39 cellular contexts compared by ENCODE assay signal in the genomic region with DNA sequence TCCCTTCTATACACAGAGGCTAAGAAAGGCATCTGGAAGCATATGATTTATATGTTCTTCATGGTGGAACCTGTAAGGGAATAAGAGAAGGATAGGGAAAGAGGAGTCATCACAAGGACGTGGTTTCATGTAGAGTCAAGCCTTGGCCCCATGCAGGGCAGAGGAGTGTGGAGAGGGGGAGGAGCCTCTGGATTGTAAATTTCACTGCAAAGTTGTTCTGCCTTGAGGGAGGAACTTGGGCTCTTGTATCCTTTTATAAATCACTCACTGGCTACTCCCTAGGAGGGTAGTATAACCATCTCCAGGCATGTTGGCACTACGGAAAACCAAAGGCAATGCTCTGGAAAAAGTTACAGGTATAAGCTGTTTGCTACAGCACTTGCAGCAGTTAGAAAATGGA.
"Had no signal": no experiment of that assay in that cellular context is flagged by ENCODE, and none has a peak within 500 bp of the region (broad histone marks: within the 10 kb centered on the region; RNA-seq: fewer than 3 reads in every experiment).

No MANE protein-coding gene starts in this region.

- H3K9me3 Mint-ChIP-seq: activated naive CD4-positive, alpha-beta T cell treated with anti-CD3 and anti-CD28 coated beads for 36 hours; activated naive CD4-positive, alpha-beta T cell treated with anti-CD3 and anti-CD28 coated beads, Interleukin-2, amount 50 U/mL, for 72 hours; activated T-cell treated with anti-CD3 and anti-CD28 coated beads, Interleukin-2, amount 50 U/mL, for 4 hours; activated T-helper 1 cell treated with anti-CD3 and anti-CD28 coated beads, Interleukin-12 subunit alpha, Interleukin-12 subunit beta, Interleukin-2, Interleukin-4 antibody, amounts not matched to agents 30 ng/mL and 10 ng/mL and 1 ng/mL, durations not matched to agents 14 hours and 24 hours and 36 hours; activated T-helper 17 cell treated with anti-CD3 and anti-CD28 coated beads, Interleukin-2, amount 50 U/mL, for 72 hours; central memory CD8-positive, alpha-beta T cell had no signal

- H3K27me3 Mint-ChIP-seq: central memory CD8-positive, alpha-beta T cell had no signal

- H3K4me1 Mint-ChIP-seq: activated CD4-positive, alpha-beta memory T cell treated with anti-CD3 and anti-CD28 coated beads, Interleukin-2, amount 10 ng/mL, durations not matched to agents 7 days and 5 days; activated CD4-positive, alpha-beta T cell treated with anti-CD3 and anti-CD28 coated beads for 36 hours; activated CD4-positive, alpha-beta T cell treated with anti-CD3 and anti-CD28 coated beads, Interleukin-2, amount 10 ng/mL, durations not matched to agents 7 days and 5 days; activated CD8-positive, alpha-beta memory T cell treated with anti-CD3 and anti-CD28 coated beads, Interleukin-2, amount 10 ng/mL, durations not matched to agents 7 days and 5 days; activated naive CD8-positive, alpha-beta T cell treated with anti-CD3 and anti-CD28 coated beads for 36 hours; activated T-helper 17 cell treated with anti-CD3 and anti-CD28 coated beads, Interleukin-2, amount 50 U/mL, for 72 hours; brain; central memory CD8-positive, alpha-beta T cell had no signal

- H3K9me3 ChIP-seq: adrenal gland had no signal

- H3K27ac Mint-ChIP-seq: activated CD4-positive, alpha-beta memory T cell treated with anti-CD3 and anti-CD28 coated beads, Interleukin-2, amount 10 ng/mL, durations not matched to agents 7 days and 5 days; activated CD4-positive, alpha-beta T cell treated with anti-CD3 and anti-CD28 coated beads for 36 hours; activated CD4-positive, alpha-beta T cell treated with anti-CD3 and anti-CD28 coated beads, Interleukin-2, amount 10 ng/mL, durations not matched to agents 7 days and 5 days; activated CD8-positive, alpha-beta memory T cell treated with anti-CD3 and anti-CD28 coated beads, Interleukin-2, amount 10 ng/mL, durations not matched to agents 7 days and 5 days; activated CD8-positive, alpha-beta T cell treated with anti-CD3 and anti-CD28 coated beads, Interleukin-2, amount 10 ng/mL, durations not matched to agents 7 days and 5 days; activated naive CD4-positive, alpha-beta T cell treated with anti-CD3 and anti-CD28 coated beads for 36 hours; activated naive CD4-positive, alpha-beta T cell treated with anti-CD3 and anti-CD28 coated beads, Interleukin-2, amount 50 U/mL, for 72 hours; activated naive CD8-positive, alpha-beta T cell treated with anti-CD3 and anti-CD28 coated beads for 36 hours; activated T-cell treated with anti-CD3 and anti-CD28 coated beads, Interleukin-2, amount 50 U/mL, for 72 hours; activated T-helper 1 cell treated with anti-CD3 and anti-CD28 coated beads, Interleukin-12 subunit alpha, Interleukin-12 subunit beta, Interleukin-2, Interleukin-4 antibody, amounts not matched to agents 30 ng/mL and 10 ng/mL and 1 ng/mL, durations not matched to agents 14 hours and 24 hours and 36 hours; activated T-helper 17 cell treated with anti-CD3 and anti-CD28 coated beads, Interleukin-2, amount 50 U/mL, for 72 hours; brain; T-helper 1 cell treated with Interleukin-12 subunit alpha and Interleukin-12 subunit beta and Interleukin-4 antibody, amounts not matched to agents 30 μg/mL and 1 μg/mL, for 36 hours; T-helper 2 cell treated with Interferon-gamma antibody and Interleukin-4, amounts not matched to agents 5 μg/mL and 100 μg/mL, for 36 hours; WTC11 had no signal

- H3K27me3 ChIP-seq: adrenal gland, cardiac muscle cell had no signal

- ATAC-seq: activated CD4-positive, alpha-beta T cell treated with anti-CD3 and anti-CD28 coated beads for 36 hours; activated CD4-positive, CD25-positive, alpha-beta regulatory T cell treated with anti-CD3 and anti-CD28 coated beads, Interleukin-2, amount 50 U/mL, for 24 hours; activated CD8-positive, alpha-beta memory T cell treated with anti-CD3 and anti-CD28 coated beads, Interleukin-2, amount 10 ng/mL, durations not matched to agents 7 days and 5 days; activated CD8-positive, alpha-beta T cell treated with anti-CD3 and anti-CD28 coated beads, Interleukin-2, amount 10 ng/mL, durations not matched to agents 7 days and 5 days; activated naive CD4-positive, alpha-beta T cell treated with anti-CD3 and anti-CD28 coated beads, Interleukin-2, amount 50 U/mL, for 72 hours; activated T-cell treated with anti-CD3 and anti-CD28 coated beads, Interleukin-2, amount 50 U/mL, for 4 hours; activated T-cell treated with anti-CD3 and anti-CD28 coated beads, Interleukin-2, amount 50 U/mL, for 72 hours; activated T-helper 17 cell treated with anti-CD3 and anti-CD28 coated beads, Interleukin-2, amount 50 U/mL, for 72 hours; WTC11 had no signal

- H3K36me3 ChIP-seq: adrenal gland, cardiac muscle cell, WERI-Rb-1 had no signal

- H3K4me1 ChIP-seq: adrenal gland had no signal

- H3K4me3 ChIP-seq: adrenal gland, cardiac muscle cell had no signal

- DNase-seq: activated CD4-positive, alpha-beta memory T cell treated with anti-CD3 and anti-CD28 coated beads, Interleukin-2, amount 10 ng/mL, durations not matched to agents 7 days and 5 days; activated CD4-positive, alpha-beta T cell treated with anti-CD3 and anti-CD28 coated beads for 1 hour; activated CD4-positive, alpha-beta T cell treated with anti-CD3 and anti-CD28 coated beads for 36 hours; activated CD4-positive, alpha-beta T cell treated with anti-CD3 and anti-CD28 coated beads for 48 hours; activated CD4-positive, alpha-beta T cell treated with anti-CD3 and anti-CD28 coated beads, Interleukin-2, amount 10 ng/mL, durations not matched to agents 7 days and 5 days; activated CD4-positive, alpha-beta T cell treated with anti-CD3 and anti-CD28 coated beads, Interleukin-2, amount 50 U/mL, for 48 hours; activated CD4-positive, CD25-positive, alpha-beta regulatory T cell; activated CD8-positive, alpha-beta memory T cell treated with anti-CD3 and anti-CD28 coated beads for 24 hours; activated CD8-positive, alpha-beta memory T cell treated with anti-CD3 and anti-CD28 coated beads, Interleukin-2, amount 10 ng/mL, durations not matched to agents 7 days and 5 days; activated CD8-positive, alpha-beta memory T cell treated with anti-CD3 and anti-CD28 coated beads, Interleukin-2, amount 50 U/mL, for 48 hours; activated CD8-positive, alpha-beta T cell treated with anti-CD3 and anti-CD28 coated beads, Interleukin-2, amount 10 ng/mL, durations not matched to agents 7 days and 5 days; activated effector memory CD4-positive, alpha-beta T cell treated with anti-CD3 and anti-CD28 coated beads, Interleukin-2, amount 50 U/mL, for 16 hours; activated gamma-delta T cell treated with Interleukin-2 at 50 U/mL for 16 hours; activated naive CD4-positive, alpha-beta T cell; activated naive CD4-positive, alpha-beta T cell treated with anti-CD3 and anti-CD28 coated beads for 36 hours; activated naive CD4-positive, alpha-beta T cell treated with anti-CD3 and anti-CD28 coated beads, Interleukin-2, amount 50 U/mL, for 16 hours; activated naive CD8-positive, alpha-beta T cell treated with anti-CD3 and anti-CD28 coated beads for 36 hours; activated T-cell treated with anti-CD3 and anti-CD28 coated beads, Interleukin-2, amount 50 U/mL, for 4 hours; activated T-cell treated with anti-CD3 and anti-CD28 coated beads, Interleukin-2, amount 50 U/mL, for 72 hours; adrenal gland; amniotic stem cell; aorta; caudate nucleus; cerebellar nuclear complex; T-helper 1 cell; T-helper 2 cell; T-helper 9 cell; WERI-Rb-1 had no signal

- H3K4me3 Mint-ChIP-seq: activated CD4-positive, alpha-beta memory T cell treated with anti-CD3 and anti-CD28 coated beads, Interleukin-2, amount 10 ng/mL, durations not matched to agents 7 days and 5 days; activated CD4-positive, alpha-beta T cell treated with anti-CD3 and anti-CD28 coated beads for 36 hours; activated CD4-positive, alpha-beta T cell treated with anti-CD3 and anti-CD28 coated beads, Interleukin-2, amount 10 ng/mL, durations not matched to agents 7 days and 5 days; activated CD8-positive, alpha-beta memory T cell treated with anti-CD3 and anti-CD28 coated beads, Interleukin-2, amount 10 ng/mL, durations not matched to agents 7 days and 5 days; activated CD8-positive, alpha-beta T cell treated with anti-CD3 and anti-CD28 coated beads, Interleukin-2, amount 10 ng/mL, durations not matched to agents 7 days and 5 days; activated naive CD4-positive, alpha-beta T cell treated with anti-CD3 and anti-CD28 coated beads for 36 hours; activated naive CD8-positive, alpha-beta T cell treated with anti-CD3 and anti-CD28 coated beads for 36 hours; activated T-cell treated with anti-CD3 and anti-CD28 coated beads, Interleukin-2, amount 50 U/mL, for 4 hours; activated T-cell treated with anti-CD3 and anti-CD28 coated beads, Interleukin-2, amount 50 U/mL, for 72 hours; activated T-helper 1 cell treated with anti-CD3 and anti-CD28 coated beads, Interleukin-12 subunit alpha, Interleukin-12 subunit beta, Interleukin-2, Interleukin-4 antibody, amounts not matched to agents 30 ng/mL and 10 ng/mL and 1 ng/mL, durations not matched to agents 14 hours and 24 hours and 36 hours; activated T-helper 17 cell treated with anti-CD3 and anti-CD28 coated beads, Interleukin-2, amount 50 U/mL, for 72 hours; brain; central memory CD8-positive, alpha-beta T cell; T-helper 1 cell treated with Interleukin-12 subunit alpha and Interleukin-12 subunit beta and Interleukin-4 antibody, amounts not matched to agents 30 μg/mL and 1 μg/mL, for 36 hours; T-helper 2 cell treated with Interferon-gamma antibody and Interleukin-4, amounts not matched to agents 5 μg/mL and 100 μg/mL, for 36 hours; WTC11 had no signal

- H3K36me3 Mint-ChIP-seq: activated CD8-positive, alpha-beta memory T cell treated with anti-CD3 and anti-CD28 coated beads, Interleukin-2, amount 10 ng/mL, durations not matched to agents 7 days and 5 days; activated naive CD4-positive, alpha-beta T cell treated with anti-CD3 and anti-CD28 coated beads, Interleukin-2, amount 50 U/mL, for 72 hours; activated naive CD8-positive, alpha-beta T cell treated with anti-CD3 and anti-CD28 coated beads for 36 hours; brain had no signal

- FAIRE-seq: bronchial epithelial cell had no signal

- H3K27ac ChIP-seq: adrenal gland, cardiac muscle cell, WERI-Rb-1 had no signal
